In the genomic region with DNA sequence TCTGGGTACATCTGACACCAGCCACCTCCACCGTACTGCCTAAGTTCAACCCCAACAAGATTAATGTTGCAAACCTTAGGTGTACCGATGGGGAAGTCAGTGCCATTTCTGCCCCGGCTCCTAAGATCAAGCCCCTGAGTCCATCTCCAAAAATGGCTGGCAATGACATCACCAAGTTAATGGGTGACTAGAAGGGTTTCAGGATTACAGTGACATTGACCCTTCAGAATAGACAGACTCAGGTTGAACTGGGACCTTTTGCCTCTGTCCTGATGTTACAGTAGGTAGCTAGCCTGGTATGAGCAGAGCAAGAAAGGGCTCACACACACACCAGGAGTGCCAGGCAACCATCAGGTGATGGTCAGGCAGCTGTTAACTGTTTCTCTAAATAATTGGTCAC, we compare ENCODE assay signal across 37 cellular contexts.
"Had no signal": no experiment of that assay in that cellular context is flagged by ENCODE, and none has a peak within 500 bp of the region (broad histone marks: within the 10 kb centered on the region; RNA-seq: fewer than 3 reads in every experiment).

No MANE protein-coding gene starts in this region.

- H3K4me3 ChIP-seq: ascending aorta, cardiac muscle cell had no signal

- H3K27me3 Mint-ChIP-seq: activated naive CD8-positive, alpha-beta T cell had no signal

- H3K27ac ChIP-seq: ascending aorta, cardiac muscle cell, VCaP had no signal

- H3K9me3 Mint-ChIP-seq: activated B cell treated with CpG ODN at 0.5 μM for 24 hours; activated CD8-positive, alpha-beta T cell treated with anti-CD3 and anti-CD28 coated beads for 36 hours; activated naive CD4-positive, alpha-beta T cell treated with anti-CD3 and anti-CD28 coated beads, Interleukin-2, amount 10 ng/mL, durations not matched to agents 7 days and 5 days; activated naive CD4-positive, alpha-beta T cell treated with anti-CD3 and anti-CD28 coated beads, Interleukin-2, amount 50 U/mL, for 24 hours; activated naive CD8-positive, alpha-beta T cell treated with anti-CD3 and anti-CD28 coated beads, Interleukin-2, amount 50 U/mL, for 24 hours; activated T-cell treated with anti-CD3 and anti-CD28 coated beads, Interleukin-2, amount 50 U/mL, for 4 hours; activated T-helper 17 cell treated with anti-CD3 and anti-CD28 coated beads, Interleukin-2, amount 50 U/mL, for 72 hours; central memory CD8-positive, alpha-beta T cell; T-helper 1 cell treated with Interleukin-12 subunit alpha and Interleukin-12 subunit beta and Interleukin-4 antibody, amounts not matched to agents 30 μg/mL and 1 μg/mL, for 36 hours had no signal

- DNase-seq: activated B cell treated with CpG ODN at 0.5 μM for 24 hours; activated CD4-positive, alpha-beta memory T cell treated with anti-CD3 and anti-CD28 coated beads for 36 hours; activated CD4-positive, alpha-beta T cell treated with anti-CD3 and anti-CD28 coated beads for 4 hours; activated CD4-positive, alpha-beta T cell treated with anti-CD3 and anti-CD28 coated beads, Interleukin-2, amount 10 ng/mL, durations not matched to agents 24 days and 14 days; activated CD4-positive, alpha-beta T cell treated with anti-CD3 and anti-CD28 coated beads, Interleukin-2, amount 50 U/mL, for 1 hour; activated CD4-positive, alpha-beta T cell treated with anti-CD3 and anti-CD28 coated beads, Interleukin-2, amount 50 U/mL, for 4 hours; activated CD4-positive, CD25-positive, alpha-beta regulatory T cell treated with anti-CD3 and anti-CD28 coated beads, Interleukin-2, amount 50 U/mL, for 72 hours; activated CD8-positive, alpha-beta memory T cell treated with anti-CD3 and anti-CD28 coated beads, Interleukin-2, amount 50 U/mL, for 4 hours; activated CD8-positive, alpha-beta T cell treated with anti-CD3 and anti-CD28 coated beads for 36 hours; activated gamma-delta T cell; activated naive CD4-positive, alpha-beta T cell treated with anti-CD3 and anti-CD28 coated beads, Interleukin-2, amount 10 ng/mL, durations not matched to agents 7 days and 5 days; activated naive CD4-positive, alpha-beta T cell treated with Interleukin-2 at 50 U/mL for 16 hours; activated naive CD8-positive, alpha-beta T cell treated with anti-CD3 and anti-CD28 coated beads, Interleukin-2, amount 10 ng/mL, durations not matched to agents 7 days and 5 days; activated naive CD8-positive, alpha-beta T cell treated with anti-CD3 and anti-CD28 coated beads, Interleukin-2, amount 50 U/mL, for 24 hours; activated T-cell treated with anti-CD3 and anti-CD28 coated beads for 4 hours; activated T-cell treated with anti-CD3 and anti-CD28 coated beads, Interleukin-2, amount 50 U/mL, for 1 hour; activated T-cell treated with anti-CD3 and anti-CD28 coated beads, Interleukin-2, amount 50 U/mL, for 4 hours; activated T-cell treated with anti-CD3 and anti-CD28 coated beads, Interleukin-2, amount 50 U/mL, for 72 hours; amygdala; anterior cingulate cortex; caudate nucleus; cerebellar nuclear complex; T-helper 1 cell; T-helper 2 cell; T-helper 9 cell had no signal

- FAIRE-seq: TTC549 had no signal

- H3K4me1 ChIP-seq: ascending aorta had no signal

- H3K4me3 Mint-ChIP-seq: activated B cell treated with CpG ODN at 0.5 μM for 24 hours; activated CD4-positive, alpha-beta memory T cell treated with anti-CD3 and anti-CD28 coated beads for 36 hours; activated CD4-positive, alpha-beta T cell treated with anti-CD3 and anti-CD28 coated beads, Interleukin-2, amount 10 ng/mL, durations not matched to agents 24 days and 14 days; activated CD8-positive, alpha-beta T cell treated with anti-CD3 and anti-CD28 coated beads for 36 hours; activated naive CD4-positive, alpha-beta T cell treated with anti-CD3 and anti-CD28 coated beads, Interleukin-2, amount 10 ng/mL, durations not matched to agents 7 days and 5 days; activated naive CD4-positive, alpha-beta T cell treated with anti-CD3 and anti-CD28 coated beads, Interleukin-2, amount 50 U/mL, for 24 hours; activated naive CD8-positive, alpha-beta T cell; activated naive CD8-positive, alpha-beta T cell treated with anti-CD3 and anti-CD28 coated beads, Interleukin-2, amount 10 ng/mL, durations not matched to agents 7 days and 5 days; activated naive CD8-positive, alpha-beta T cell treated with anti-CD3 and anti-CD28 coated beads, Interleukin-2, amount 50 U/mL, for 24 hours; activated T-cell treated with anti-CD3 and anti-CD28 coated beads, Interleukin-2, amount 50 U/mL, for 4 hours; activated T-cell treated with anti-CD3 and anti-CD28 coated beads, Interleukin-2, amount 50 U/mL, for 72 hours; activated T-helper 1 cell treated with anti-CD3 and anti-CD28 coated beads, Interleukin-12 subunit alpha, Interleukin-12 subunit beta, Interleukin-2, Interleukin-4 antibody, amounts not matched to agents 30 ng/mL and 10 ng/mL and 1 ng/mL, durations not matched to agents 14 hours and 24 hours and 36 hours; activated T-helper 17 cell treated with anti-CD3 and anti-CD28 coated beads, Interleukin-2, amount 50 U/mL, for 72 hours; brain; central memory CD8-positive, alpha-beta T cell; T-helper 1 cell treated with Interleukin-12 subunit alpha and Interleukin-12 subunit beta and Interleukin-4 antibody, amounts not matched to agents 30 μg/mL and 1 μg/mL, for 36 hours; T-helper 2 cell treated with Interferon-gamma antibody and Interleukin-4, amounts not matched to agents 5 μg/mL and 100 μg/mL, for 36 hours had no signal

- H3K36me3 Mint-ChIP-seq: activated CD4-positive, alpha-beta memory T cell treated with anti-CD3 and anti-CD28 coated beads for 36 hours; activated naive CD4-positive, alpha-beta T cell treated with anti-CD3 and anti-CD28 coated beads, Interleukin-2, amount 10 ng/mL, durations not matched to agents 7 days and 5 days; activated naive CD4-positive, alpha-beta T cell treated with anti-CD3 and anti-CD28 coated beads, Interleukin-2, amount 50 U/mL, for 24 hours; activated naive CD8-positive, alpha-beta T cell; activated naive CD8-positive, alpha-beta T cell treated with anti-CD3 and anti-CD28 coated beads, Interleukin-2, amount 10 ng/mL, durations not matched to agents 7 days and 5 days; brain had no signal

- H3K36me3 ChIP-seq: ascending aorta, cardiac muscle cell had no signal

- H3K27ac Mint-ChIP-seq: activated B cell treated with CpG ODN at 0.5 μM for 24 hours; activated CD4-positive, alpha-beta memory T cell treated with anti-CD3 and anti-CD28 coated beads for 36 hours; activated CD4-positive, alpha-beta T cell treated with anti-CD3 and anti-CD28 coated beads, Interleukin-2, amount 10 ng/mL, durations not matched to agents 24 days and 14 days; activated CD8-positive, alpha-beta T cell treated with anti-CD3 and anti-CD28 coated beads for 36 hours; activated naive CD4-positive, alpha-beta T cell treated with anti-CD3 and anti-CD28 coated beads, Interleukin-2, amount 10 ng/mL, durations not matched to agents 7 days and 5 days; activated naive CD4-positive, alpha-beta T cell treated with anti-CD3 and anti-CD28 coated beads, Interleukin-2, amount 50 U/mL, for 24 hours; activated naive CD8-positive, alpha-beta T cell; activated naive CD8-positive, alpha-beta T cell treated with anti-CD3 and anti-CD28 coated beads, Interleukin-2, amount 10 ng/mL, durations not matched to agents 7 days and 5 days; activated naive CD8-positive, alpha-beta T cell treated with anti-CD3 and anti-CD28 coated beads, Interleukin-2, amount 50 U/mL, for 24 hours; activated T-cell treated with anti-CD3 and anti-CD28 coated beads, Interleukin-2, amount 50 U/mL, for 72 hours; activated T-helper 1 cell treated with anti-CD3 and anti-CD28 coated beads, Interleukin-12 subunit alpha, Interleukin-12 subunit beta, Interleukin-2, Interleukin-4 antibody, amounts not matched to agents 30 ng/mL and 10 ng/mL and 1 ng/mL, durations not matched to agents 14 hours and 24 hours and 36 hours; activated T-helper 17 cell treated with anti-CD3 and anti-CD28 coated beads, Interleukin-2, amount 50 U/mL, for 72 hours; brain; T-helper 1 cell treated with Interleukin-12 subunit alpha and Interleukin-12 subunit beta and Interleukin-4 antibody, amounts not matched to agents 30 μg/mL and 1 μg/mL, for 36 hours; T-helper 2 cell treated with Interferon-gamma antibody and Interleukin-4, amounts not matched to agents 5 μg/mL and 100 μg/mL, for 36 hours had no signal

- ATAC-seq: activated CD8-positive, alpha-beta T cell treated with anti-CD3 and anti-CD28 coated beads for 36 hours; activated naive CD8-positive, alpha-beta T cell treated with anti-CD3 and anti-CD28 coated beads, Interleukin-2, amount 50 U/mL, for 24 hours; activated T-cell treated with anti-CD3 and anti-CD28 coated beads, Interleukin-2, amount 50 U/mL, for 4 hours; activated T-cell treated with anti-CD3 and anti-CD28 coated beads, Interleukin-2, amount 50 U/mL, for 72 hours; activated T-helper 17 cell treated with anti-CD3 and anti-CD28 coated beads, Interleukin-2, amount 50 U/mL, for 72 hours had no signal

- H3K27me3 ChIP-seq: ascending aorta, cardiac muscle cell had no signal

- H3K4me1 Mint-ChIP-seq: activated CD4-positive, alpha-beta T cell treated with anti-CD3 and anti-CD28 coated beads, Interleukin-2, amount 10 ng/mL, durations not matched to agents 24 days and 14 days; activated naive CD4-positive, alpha-beta T cell treated with anti-CD3 and anti-CD28 coated beads, Interleukin-2, amount 10 ng/mL, durations not matched to agents 7 days and 5 days; activated naive CD4-positive, alpha-beta T cell treated with anti-CD3 and anti-CD28 coated beads, Interleukin-2, amount 50 U/mL, for 24 hours; activated naive CD8-positive, alpha-beta T cell treated with anti-CD3 and anti-CD28 coated beads, Interleukin-2, amount 50 U/mL, for 24 hours; activated T-helper 17 cell treated with anti-CD3 and anti-CD28 coated beads, Interleukin-2, amount 50 U/mL, for 72 hours; brain had no signal

- H3K9me3 ChIP-seq: ascending aorta had no signal
